Comparison of ENCODE assay signal across 7 cellular contexts in the genomic region with DNA sequence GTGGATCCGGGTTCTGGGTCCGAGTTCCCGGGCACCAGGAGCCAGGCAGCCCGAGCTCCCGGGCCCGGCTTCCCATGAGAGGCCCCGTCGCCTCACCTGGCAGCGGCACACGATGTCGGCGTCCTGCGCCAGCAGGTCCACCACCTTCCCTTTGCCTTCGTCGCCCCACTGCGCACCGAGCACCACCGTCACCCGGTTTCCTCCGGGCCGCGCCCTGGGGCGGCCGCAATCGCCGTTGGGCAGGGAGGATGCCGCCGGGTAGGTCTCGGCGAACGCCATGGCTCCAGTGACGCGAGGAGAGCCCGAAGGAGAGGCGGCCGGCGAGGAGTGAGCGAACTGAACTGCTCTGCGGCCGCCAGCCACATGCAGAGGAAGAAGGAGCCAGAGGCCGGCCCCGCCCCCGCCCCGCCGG. TPM values are rescaled to one million over a fixed set of nuclear protein-coding genes. Genes with fewer than 3 reads are reported as not detected.
A peak's percentile ranks its signal among the peaks of the same experiment; 100 is the strongest.
DNase-seq lines count a peak whose midpoint lies in the region; ATAC-seq and TF ChIP-seq lines count a peak whose summit lies in the region.

A gene (minus strand): TSS at position 371 of the 412 bp plus-strand sequence. CDS start 92 bp downstream, at position 279.

- peaks cover 3% of the 10 kb centered on the region for H3K79me2 ChIP-seq in parathyroid adenoma

- H2AFZ ChIP-seq in parathyroid adenoma = peak within 1 kb of the TSS; percentile 84

- no peak for DNase-seq in RPMI7951 (ENCODE audit: low read depth)
- DNase-seq in activated effector memory CD4-positive, alpha-beta T cell treated with Interleukin-2 at 50 U/mL for 16 hours = no peak
- no peak for DNase-seq in AG08395 (ENCODE audit: low spot score)
- no peak for DNase-seq in HPDE6-E6E7 (ENCODE audit: extremely low spot score)

- H3K4me3 ChIP-seq in esophagus (ENCODE audit: low read depth in 1 of 2, low read length in 2 of 2) (peak within 1 kb of the TSS; percentile 92 to 97), parathyroid adenoma (ENCODE audit: low read depth, low read length) (peak within 1 kb of the TSS; percentile 83)

- no peak for TF ChIP-seq CTCF in parathyroid adenoma (IDR thresholded peaks at IDR 0.05)

- H3K27ac ChIP-seq in esophagus (ENCODE audit: low read depth in 2 of 2, low read length in 1 of 2) (peak within 1 kb of the TSS; percentile 98), parathyroid adenoma (peak within 1 kb of the TSS; percentile 95)

- peak within 1 kb of the TSS; percentile 72 for H3K9ac ChIP-seq in parathyroid adenoma

- no peaks in the 10 kb centered on the region for H3K4me1 ChIP-seq in esophagus (ENCODE audit: control insufficient read depth in 2 of 2, insufficient read depth in 2 of 2, low read length in 1 of 2)
- H3K4me1 ChIP-seq in parathyroid adenoma = no peaks in the 10 kb centered on the region

- H3K27me3 ChIP-seq in esophagus (ENCODE audit: control insufficient read depth in 1 of 2, insufficient read depth in 2 of 2, low read length in 2 of 2) (no peaks in the 10 kb centered on the region), parathyroid adenoma (ENCODE audit: control insufficient read depth, insufficient read depth, low read length) (no peaks in the 10 kb centered on the region)

- H3K9me3 ChIP-seq in esophagus (ENCODE audit: control insufficient read depth in 2 of 2, insufficient read depth in 1 of 2, low read depth in 1 of 2, low read length in 1 of 2) (no peaks in the 10 kb centered on the region), parathyroid adenoma (ENCODE audit: control insufficient read depth, low read length) (no peaks in the 10 kb centered on the region)

- peak within 1 kb of the TSS; percentile 93 for H3K4me2 ChIP-seq in parathyroid adenoma (ENCODE audit: low read length)

- ATAC-seq in GM21529 (IDR thresholded peaks at IDR 0.05; ENCODE audit: unreplicated experiment) = peak; percentile 20

- no peaks in the 10 kb centered on the region for H3K36me3 ChIP-seq in esophagus (ENCODE audit: control insufficient read depth in 2 of 2, insufficient read depth in 2 of 2, low read length in 1 of 2)
- no peaks in the 10 kb centered on the region for H3K36me3 ChIP-seq in parathyroid adenoma (ENCODE audit: control insufficient read depth, insufficient read depth, low read length)

- WGBS in esophagus, 2 donors = 0% methylated on average over 38 to 45 of the region's 45 CpGs

RNA-seq across cellular contexts. Expression of the gene that starts here (rescaled TPM):
- 40.3 and 40.6 TPM in 2 replicates for total RNA-seq in RPMI7951 (2014; rRNA removed; shearing (Covaris generic))
- 10 to 100 TPM; 14.8 to 24.0 TPM for polyA plus RNA-seq in esophagus
